1 cellular context compared by ENCODE assay signal in the genomic region with DNA sequence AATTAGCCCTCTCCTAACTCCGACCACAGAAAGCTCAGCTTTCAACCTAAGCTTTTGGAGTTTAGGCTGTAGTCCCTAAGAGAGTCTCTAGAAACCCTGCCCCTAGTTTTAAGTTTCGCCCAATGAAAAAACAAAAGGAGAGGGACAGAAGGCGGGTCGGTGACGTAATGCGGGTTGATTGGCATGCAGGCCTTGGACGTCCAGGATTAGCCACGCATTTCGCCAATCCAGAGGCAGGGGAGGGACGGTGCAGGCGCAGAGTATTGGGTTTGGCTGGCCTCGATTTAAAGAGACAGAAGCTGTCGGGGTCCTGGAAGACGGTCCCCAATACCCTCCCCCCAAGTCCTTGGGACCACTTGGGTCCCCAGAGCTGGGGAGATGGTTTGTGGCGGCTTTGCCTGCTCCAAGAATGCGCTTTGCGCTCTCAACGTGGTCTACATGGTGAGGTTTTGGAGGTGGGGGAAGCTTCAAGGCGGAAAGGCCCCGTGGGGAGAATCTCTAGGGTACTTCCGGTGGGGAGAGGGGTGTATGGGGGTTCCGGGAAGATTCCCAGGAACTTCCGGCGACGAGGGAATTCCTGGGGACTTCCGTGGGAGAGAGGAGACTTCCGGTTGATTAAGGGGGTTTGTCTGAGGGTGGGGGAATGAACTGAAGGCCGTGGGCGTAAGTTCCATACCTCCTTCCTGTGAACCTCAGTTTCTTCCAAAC.
A peak's percentile ranks its signal among the peaks of the same experiment; 100 is the strongest.
TF ChIP-seq lines count a peak whose summit lies in the region.

TSPAN31 (plus strand) TSS at position 263 of the 708 bp plus-strand sequence; CDS start at position 379, 116 bp downstream.

TF ChIP-seq in H1, 55 proteins besides CTCF, POLR2A, EP300 and RAD21:
- no peak for TF ChIP-seq MAFK (IDR thresholded peaks at IDR 0.05; ENCODE audit: low read depth, low read length)
- TF ChIP-seq TCF12 (IDR thresholded peaks at IDR 0.05; ENCODE audit: low read depth, low read length): no peak
- no peak for TF ChIP-seq CHD7 (IDR thresholded peaks at IDR 0.05; ENCODE audit: insufficient replicate concordance, low read length)
- 0 out of 2 replicates have a peak, but pooled peaks have one; percentile 68 for TF ChIP-seq CEBPB (IDR thresholded peaks at IDR 0.05; ENCODE audit: low read depth, low read length)
- TF ChIP-seq RBBP5 (IDR thresholded peaks at IDR 0.05; ENCODE audit: borderline replicate concordance, low read depth, low read length): peak; percentile 52; the same call in 1 of the 2 replicates
- peak; percentile 98 for TF ChIP-seq ATF2 (IDR thresholded peaks at IDR 0.05; ENCODE audit: low read length)
- TF ChIP-seq CBX8 (IDR thresholded peaks at IDR 0.05; ENCODE audit: borderline replicate concordance, low read depth, low read length): no peak
- TF ChIP-seq KDM4A (IDR thresholded peaks at IDR 0.05; ENCODE audit: low read depth, low read length, severe bottlenecking): peak; percentile 62
- TF ChIP-seq MAX (IDR thresholded peaks at IDR 0.05): peak; percentile 36; the same call in 1 of the 2 replicates
- 0 out of 2 replicates have a peak, but pooled peaks have one; percentile 8 for TF ChIP-seq NRF1 (IDR thresholded peaks at IDR 0.05; ENCODE audit: low read depth, low read length)
- TF ChIP-seq TBP (IDR thresholded peaks at IDR 0.05; ENCODE audit: low read depth, low read length): peak; percentile 64
- peak; percentile 30; the same call in 1 of the 2 replicates for TF ChIP-seq TEAD4 (IDR thresholded peaks at IDR 0.05; ENCODE audit: low read depth, low read length)
- peak in 1 of 2 experiments; percentile 82; a peak in 1 of 4 replicates for TF ChIP-seq SIN3A (conservative IDR thresholded peaks at IDR 0.05 in 1 of 2, IDR thresholded peaks at IDR 0.05 in 1 of 2; ENCODE audit: low read depth in 1 of 2, low read length in 2 of 2)
- TF ChIP-seq POLR2AphosphoS5 (IDR thresholded peaks at IDR 0.05; ENCODE audit: low read depth, low read length): peak; percentile 80
- peak; percentile 62 for TF ChIP-seq JUND (IDR thresholded peaks at IDR 0.05; ENCODE audit: low read length)
- no peak for TF ChIP-seq YY1 (IDR thresholded peaks at IDR 0.05; ENCODE audit: low read depth, low read length)
- peak; percentile 64 for TF ChIP-seq TAF7 (optimal IDR thresholded peaks at IDR 0.05; ENCODE audit: borderline replicate concordance, low read depth, low read length)
- peak; percentile 77 for TF ChIP-seq CTBP2 (IDR thresholded peaks at IDR 0.05; ENCODE audit: borderline replicate concordance, insufficient read depth, insufficient read length, low read length)
- TF ChIP-seq TAF1 (IDR thresholded peaks at IDR 0.05; ENCODE audit: low read depth, low read length): peak; percentile 56
- peak; percentile 13 for TF ChIP-seq CREB1 (IDR thresholded peaks at IDR 0.05)
- no peak; the same call in 1 of the 2 replicates for TF ChIP-seq SP2 (IDR thresholded peaks at IDR 0.05; ENCODE audit: low read length)
- peak; percentile 65; the same call in 1 of the 2 replicates for TF ChIP-seq SP4 (IDR thresholded peaks at IDR 0.05; ENCODE audit: low read length)
- peak; percentile 89; the same call in 1 of the 2 replicates for TF ChIP-seq GABPA (IDR thresholded peaks at IDR 0.05; ENCODE audit: borderline replicate concordance, insufficient read depth, low read length)
- 0 out of 2 replicates have a peak, but pooled peaks have one; percentile 9 for TF ChIP-seq KDM5A (IDR thresholded peaks at IDR 0.05; ENCODE audit: low read length)
- peak; percentile 86 for TF ChIP-seq PHF8 (conservative IDR thresholded peaks at IDR 0.05; ENCODE audit: low read depth, low read length)
- peak; percentile 78 for TF ChIP-seq ASH2L (IDR thresholded peaks at IDR 0.05; ENCODE audit: low read length)
- peak; percentile 67; the same call in 1 of the 2 replicates for TF ChIP-seq SP1 (IDR thresholded peaks at IDR 0.05; ENCODE audit: low read depth, low read length)
- no peak for TF ChIP-seq ZNF274 (IDR thresholded peaks at IDR 0.05; ENCODE audit: borderline replicate concordance, extremely low read depth, low read length)
- peak; percentile 70 for TF ChIP-seq EGR1 (IDR thresholded peaks at IDR 0.05; ENCODE audit: borderline replicate concordance, low read depth, low read length)
- TF ChIP-seq RNF2 (IDR thresholded peaks at IDR 0.05; ENCODE audit: borderline replicate concordance, low read depth, low read length, missing control alignments, poor library complexity, severe bottlenecking): no peak
- peak; percentile 36; the same call in 1 of the 2 replicates for TF ChIP-seq KDM1A (IDR thresholded peaks at IDR 0.05; ENCODE audit: borderline replicate concordance, low read length)
